Comparison of ENCODE assay signal across 8 cellular contexts in the genomic region with DNA sequence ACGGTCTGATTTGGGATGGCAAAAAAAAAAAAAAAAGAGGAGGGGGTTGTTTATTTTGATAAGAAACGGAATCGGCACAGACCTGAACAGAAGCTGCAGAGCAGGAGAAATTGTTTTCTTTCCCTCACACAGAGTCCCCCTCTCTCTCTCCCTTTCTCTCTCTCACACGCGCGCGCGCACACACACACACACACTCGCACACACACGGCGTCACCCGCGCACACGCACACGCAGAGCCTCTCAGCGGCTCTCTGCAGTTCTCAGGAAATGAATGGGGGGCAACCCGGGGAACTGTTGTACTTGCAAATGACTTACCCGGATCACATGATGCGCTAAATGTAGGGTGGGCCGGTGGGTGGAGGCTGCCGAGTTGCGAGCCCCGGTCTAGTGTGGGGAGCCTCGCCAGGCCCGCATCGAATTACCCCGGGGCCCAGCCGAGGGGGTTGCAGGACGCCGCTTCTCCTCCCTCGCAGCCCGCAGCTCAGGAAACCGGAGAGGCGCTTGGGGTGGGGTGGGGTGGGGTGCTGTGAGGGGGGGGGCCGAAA. TPM values are rescaled to one million over a fixed set of nuclear protein-coding genes. Genes with fewer than 3 reads are reported as not detected.
A peak's percentile ranks its signal among the peaks of the same experiment; 100 is the strongest.
DNase-seq lines count a peak whose midpoint lies in the region; ATAC-seq, FAIRE-seq and TF ChIP-seq lines count a peak whose summit lies in the region.

No MANE protein-coding gene starts in this region.

- peak overlapping the region; percentile 75 for H3K27ac ChIP-seq in mesenchymal stem cell (ENCODE audit: low read length, poor library complexity, severe bottlenecking)

- no peak overlapping the region for H2AK5ac ChIP-seq in mesenchymal stem cell (ENCODE audit: low read length, severe bottlenecking)

- no peak for TF ChIP-seq CTCF in BE2C (IDR thresholded peaks at IDR 0.05; ENCODE audit: low read depth, low read length)

- ATAC-seq in HG03378 (IDR thresholded peaks at IDR 0.05; ENCODE audit: unreplicated experiment), result peak; percentile 52
- ATAC-seq in activated CD8-positive, alpha-beta T cell treated with anti-CD3 and anti-CD28 coated beads, Interleukin-2, amount 10 ng/mL, durations not matched to agents 7 days and 5 days, result peak; percentile 67

- H2BK15ac ChIP-seq in mesenchymal stem cell (ENCODE audit: low read depth, poor library complexity, severe bottlenecking), result peak overlapping the region; percentile 80

- DNase-seq in BE2C (peak; percentile 83), GM19239 (ENCODE audit: insufficient read length, low spot score) (peak; percentile 48), NCI-H69 (lab: John Stamatoyannopoulos, UW) (peak; percentile 88), mesenchymal stem cell (peak; percentile 95)
- peak; percentile 95 for DNase-seq in activated CD8-positive, alpha-beta T cell treated with anti-CD3 and anti-CD28 coated beads, Interleukin-2, amount 10 ng/mL, durations not matched to agents 7 days and 5 days
- DNase-seq in effector CD8-positive, alpha-beta T cell (lab: John Stamatoyannopoulos, UW), result peak; percentile 86
- DNase-seq in stimulated activated CD4-positive, alpha-beta T cell treated with anti-CD3 and anti-CD28 coated beads, TNF-alpha, amount 100 ng/mL, for 48 hours (ENCODE audit: low read depth in 3 of 3), result peak; percentile 68 to 84 (median 69)

- H3K79me1 ChIP-seq in mesenchymal stem cell (replicated peaks; ENCODE audit: low read length, poor library complexity, severe bottlenecking), result peaks cover 2% of the 10 kb centered on the region

- H3K14ac ChIP-seq in mesenchymal stem cell (ENCODE audit: low read length in 2 of 2), result no peak overlapping the region

- H2BK12ac ChIP-seq in mesenchymal stem cell (ENCODE audit: low read length in 2 of 2), result no peak overlapping the region

- H3K4me1 ChIP-seq in BE2C (peaks cover 5% of the 10 kb centered on the region), mesenchymal stem cell (ENCODE audit: control insufficient read depth, insufficient read depth, low read depth, low read length) (peaks cover 8% of the 10 kb centered on the region)

- no peaks in the 10 kb centered on the region for H3K9me3 Mint-ChIP-seq in activated CD8-positive, alpha-beta T cell treated with anti-CD3 and anti-CD28 coated beads, Interleukin-2, amount 10 ng/mL, durations not matched to agents 7 days and 5 days (ENCODE audit: insufficient read depth)

- peak overlapping the region; percentile 100 for H2BK120ac ChIP-seq in mesenchymal stem cell (ENCODE audit: low read depth, low read length)

- H3K9me3 ChIP-seq in BE2C (no peaks in the 10 kb centered on the region), mesenchymal stem cell (ENCODE audit: control insufficient read depth, low read length) (no peaks in the 10 kb centered on the region)

- H3K36me3 ChIP-seq in BE2C, result no peaks in the 10 kb centered on the region
- H3K36me3 ChIP-seq in mesenchymal stem cell (ENCODE audit: control insufficient read depth in 1 of 2, insufficient read depth in 2 of 2, low read depth in 1 of 2, low read length in 2 of 2), result no peaks in the 10 kb centered on the region

- peak overlapping the region; percentile 60 for H4K8ac ChIP-seq in mesenchymal stem cell (ENCODE audit: low read length)

- no peak overlapping the region for H3K4ac ChIP-seq in mesenchymal stem cell (ENCODE audit: low read depth in 1 of 2, low read length in 2 of 2)

- no peak overlapping the region for H2AFZ ChIP-seq in mesenchymal stem cell (ENCODE audit: low read depth, low read length)

- H3K9ac ChIP-seq in mesenchymal stem cell (ENCODE audit: low read length), result peak overlapping the region; percentile 97

- 1% methylated on average over 17 of the region's 35 CpGs for WGBS in mesenchymal stem cell

- no peak overlapping the region for H2BK5ac ChIP-seq in mesenchymal stem cell (ENCODE audit: low read depth, low read length, poor library complexity, severe bottlenecking)

- H4K91ac ChIP-seq in mesenchymal stem cell (ENCODE audit: low read length), result no peak overlapping the region

- H3K36me3 Mint-ChIP-seq in activated CD8-positive, alpha-beta T cell treated with anti-CD3 and anti-CD28 coated beads, Interleukin-2, amount 10 ng/mL, durations not matched to agents 7 days and 5 days (ENCODE audit: low read depth), result peaks cover 4% of the 10 kb centered on the region

- H3K18ac ChIP-seq in mesenchymal stem cell (ENCODE audit: low read depth in 1 of 2, low read length in 2 of 2), result peak overlapping the region; percentile 68 to 69

- peak overlapping the region; percentile 89 for H3K4me2 ChIP-seq in mesenchymal stem cell (ENCODE audit: low read length, poor library complexity, severe bottlenecking)

- no peak overlapping the region for H3K23ac ChIP-seq in mesenchymal stem cell (ENCODE audit: low read length in 2 of 2)

- H3K27me3 Mint-ChIP-seq in activated CD8-positive, alpha-beta T cell treated with anti-CD3 and anti-CD28 coated beads, Interleukin-2, amount 10 ng/mL, durations not matched to agents 7 days and 5 days (ENCODE audit: low read depth), result peaks cover 3% of the 10 kb centered on the region

- peaks cover 33% of the 10 kb centered on the region for H3K4me1 Mint-ChIP-seq in activated CD8-positive, alpha-beta T cell treated with anti-CD3 and anti-CD28 coated beads, Interleukin-2, amount 10 ng/mL, durations not matched to agents 7 days and 5 days (ENCODE audit: low read depth)

- POLR2A ChIA-PET in activated CD8-positive, alpha-beta T cell treated with anti-CD3 and anti-CD28 coated beads, Interleukin-2, amount 10 ng/mL, durations not matched to agents 7 days and 5 days (lab: Charles Lee), result interaction anchor here (0.6 to 6.0 kb wide), 16 partner anchors 10 to 368 kb away, joined by 3 to 73 read pairs (median 4); no protein-coding TSS in a partner anchor

- no peaks in the 10 kb centered on the region; the same call in 1 of the 2 replicates for H3K27me3 ChIP-seq in BE2C
- no peaks in the 10 kb centered on the region for H3K27me3 ChIP-seq in mesenchymal stem cell (ENCODE audit: control insufficient read depth in 1 of 2, insufficient read depth in 1 of 2, low read length in 2 of 2)

- H3K4me3 Mint-ChIP-seq in activated CD8-positive, alpha-beta T cell treated with anti-CD3 and anti-CD28 coated beads, Interleukin-2, amount 10 ng/mL, durations not matched to agents 7 days and 5 days, result no peak overlapping the region

- peak overlapping the region; percentile 100 for H3K27ac Mint-ChIP-seq in activated CD8-positive, alpha-beta T cell treated with anti-CD3 and anti-CD28 coated beads, Interleukin-2, amount 10 ng/mL, durations not matched to agents 7 days and 5 days

- peak; percentile 90 for FAIRE-seq in GM19239 (lab: Jason Lieb, UNC)

- CTCF ChIA-PET in activated CD8-positive, alpha-beta T cell treated with anti-CD3 and anti-CD28 coated beads, Interleukin-2, amount 10 ng/mL, durations not matched to agents 7 days and 5 days (lab: Charles Lee), result interaction anchor here (0.6 to 15.3 kb wide), 5 partner anchors 95 to 285 kb away, joined by 3 to 134 read pairs (median 3); no protein-coding TSS in a partner anchor

- peak overlapping the region; percentile 91 for H3K4me3 ChIP-seq in BE2C (ENCODE audit: low read depth, low read length)
- peak overlapping the region; percentile 63 to 97 for H3K4me3 ChIP-seq in mesenchymal stem cell (ENCODE audit: insufficient read depth in 1 of 2, low read depth in 1 of 2, low read length in 2 of 2)

RNA-seq across cellular contexts. Expression of gene KLF12, which starts 0.5 kb away (rescaled TPM):
- 3.7 TPM for polyA plus RNA-seq in BE2C (2012; ENCODE audit: insufficient read depth, insufficient read length, low read depth)
- 10 to 100 TPM; 24.6 to 26.3 TPM for total RNA-seq in activated CD8-positive, alpha-beta T cell treated with anti-CD3 and anti-CD28 coated beads, Interleukin-2, amount 10 ng/mL, durations not matched to agents 7 days and 5 days
- polyA plus RNA-seq in mesenchymal stem cell (2013, experiment 1 of 2), result 10.2 TPM
- polyA plus RNA-seq in mesenchymal stem cell (2013, experiment 2 of 2), result 10.0 TPM

Comparison
In these comparisons a context has a peak if more than half of its experiments do, and no peak if none do; other contexts are left out.
1. Peak in every context shown above with its lines: DNase-seq, ATAC-seq, H3K4me3 ChIP-seq and H3K27ac ChIP-seq.